ENCODE assay signal across 1 cellular context in genomic region chr17:42980766-42981397, GRCh38.
TF ChIP-seq lines count a peak whose summit lies in the region.

No MANE protein-coding gene starts in this region.

TF ChIP-seq in HepG2, 621 proteins besides CTCF, POLR2A, EP300 and RAD21 (continued from another document and continues in another):
- TF ChIP-seq, protein P1, sequence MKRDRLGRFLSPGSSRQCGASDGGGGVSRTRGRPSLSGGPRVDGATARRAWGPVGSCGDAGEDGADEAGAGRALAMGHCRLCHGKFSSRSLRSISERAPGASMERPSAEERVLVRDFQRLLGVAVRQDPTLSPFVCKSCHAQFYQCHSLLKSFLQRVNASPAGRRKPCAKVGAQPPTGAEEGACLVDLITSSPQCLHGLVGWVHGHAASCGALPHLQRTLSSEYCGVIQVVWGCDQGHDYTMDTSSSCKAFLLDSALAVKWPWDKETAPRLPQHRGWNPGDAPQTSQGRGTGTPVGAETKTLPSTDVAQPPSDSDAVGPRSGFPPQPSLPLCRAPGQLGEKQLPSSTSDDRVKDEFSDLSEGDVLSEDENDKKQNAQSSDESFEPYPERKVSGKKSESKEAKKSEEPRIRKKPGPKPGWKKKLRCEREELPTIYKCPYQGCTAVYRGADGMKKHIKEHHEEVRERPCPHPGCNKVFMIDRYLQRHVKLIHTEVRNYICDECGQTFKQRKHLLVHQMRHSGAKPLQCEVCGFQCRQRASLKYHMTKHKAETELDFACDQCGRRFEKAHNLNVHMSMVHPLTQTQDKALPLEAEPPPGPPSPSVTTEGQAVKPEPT (CRISPR knock-in tag; IDR thresholded peaks at IDR 0.05; ENCODE audit: low read depth) = no peak
- TF ChIP-seq MEF2D (CRISPR knock-in tag; IDR thresholded peaks at IDR 0.05) = no peak
- TF ChIP-seq, protein P2, sequence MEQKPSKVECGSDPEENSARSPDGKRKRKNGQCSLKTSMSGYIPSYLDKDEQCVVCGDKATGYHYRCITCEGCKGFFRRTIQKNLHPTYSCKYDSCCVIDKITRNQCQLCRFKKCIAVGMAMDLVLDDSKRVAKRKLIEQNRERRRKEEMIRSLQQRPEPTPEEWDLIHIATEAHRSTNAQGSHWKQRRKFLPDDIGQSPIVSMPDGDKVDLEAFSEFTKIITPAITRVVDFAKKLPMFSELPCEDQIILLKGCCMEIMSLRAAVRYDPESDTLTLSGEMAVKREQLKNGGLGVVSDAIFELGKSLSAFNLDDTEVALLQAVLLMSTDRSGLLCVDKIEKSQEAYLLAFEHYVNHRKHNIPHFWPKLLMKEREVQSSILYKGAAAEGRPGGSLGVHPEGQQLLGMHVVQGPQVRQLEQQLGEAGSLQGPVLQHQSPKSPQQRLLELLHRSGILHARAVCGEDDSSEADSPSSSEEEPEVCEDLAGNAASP (CRISPR knock-in tag; IDR thresholded peaks at IDR 0.05; ENCODE audit: borderline replicate concordance) = no peak
- TF ChIP-seq, protein P3, sequence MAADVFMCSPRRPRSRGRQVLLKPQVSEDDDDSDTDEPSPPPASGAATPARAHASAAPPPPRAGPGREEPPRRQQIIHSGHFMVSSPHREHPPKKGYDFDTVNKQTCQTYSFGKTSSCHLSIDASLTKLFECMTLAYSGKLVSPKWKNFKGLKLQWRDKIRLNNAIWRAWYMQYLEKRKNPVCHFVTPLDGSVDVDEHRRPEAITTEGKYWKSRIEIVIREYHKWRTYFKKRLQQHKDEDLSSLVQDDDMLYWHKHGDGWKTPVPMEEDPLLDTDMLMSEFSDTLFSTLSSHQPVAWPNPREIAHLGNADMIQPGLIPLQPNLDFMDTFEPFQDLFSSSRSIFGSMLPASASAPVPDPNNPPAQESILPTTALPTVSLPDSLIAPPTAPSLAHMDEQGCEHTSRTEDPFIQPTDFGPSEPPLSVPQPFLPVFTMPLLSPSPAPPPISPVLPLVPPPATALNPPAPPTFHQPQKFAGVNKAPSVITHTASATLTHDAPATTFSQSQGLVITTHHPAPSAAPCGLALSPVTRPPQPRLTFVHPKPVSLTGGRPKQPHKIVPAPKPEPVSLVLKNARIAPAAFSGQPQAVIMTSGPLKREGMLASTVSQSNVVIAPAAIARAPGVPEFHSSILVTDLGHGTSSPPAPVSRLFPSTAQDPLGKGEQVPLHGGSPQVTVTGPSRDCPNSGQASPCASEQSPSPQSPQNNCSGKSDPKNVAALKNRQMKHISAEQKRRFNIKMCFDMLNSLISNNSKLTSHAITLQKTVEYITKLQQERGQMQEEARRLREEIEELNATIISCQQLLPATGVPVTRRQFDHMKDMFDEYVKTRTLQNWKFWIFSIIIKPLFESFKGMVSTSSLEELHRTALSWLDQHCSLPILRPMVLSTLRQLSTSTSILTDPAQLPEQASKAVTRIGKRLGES (CRISPR knock-in tag; IDR thresholded peaks at IDR 0.05; ENCODE audit: borderline replicate concordance) = no peak
- TF ChIP-seq ZNF749 (CRISPR knock-in tag; IDR thresholded peaks at IDR 0.05; ENCODE audit: borderline replicate concordance) = peak; percentile 86; the same call in 1 of the 2 replicates
- TF ChIP-seq, protein P4, sequence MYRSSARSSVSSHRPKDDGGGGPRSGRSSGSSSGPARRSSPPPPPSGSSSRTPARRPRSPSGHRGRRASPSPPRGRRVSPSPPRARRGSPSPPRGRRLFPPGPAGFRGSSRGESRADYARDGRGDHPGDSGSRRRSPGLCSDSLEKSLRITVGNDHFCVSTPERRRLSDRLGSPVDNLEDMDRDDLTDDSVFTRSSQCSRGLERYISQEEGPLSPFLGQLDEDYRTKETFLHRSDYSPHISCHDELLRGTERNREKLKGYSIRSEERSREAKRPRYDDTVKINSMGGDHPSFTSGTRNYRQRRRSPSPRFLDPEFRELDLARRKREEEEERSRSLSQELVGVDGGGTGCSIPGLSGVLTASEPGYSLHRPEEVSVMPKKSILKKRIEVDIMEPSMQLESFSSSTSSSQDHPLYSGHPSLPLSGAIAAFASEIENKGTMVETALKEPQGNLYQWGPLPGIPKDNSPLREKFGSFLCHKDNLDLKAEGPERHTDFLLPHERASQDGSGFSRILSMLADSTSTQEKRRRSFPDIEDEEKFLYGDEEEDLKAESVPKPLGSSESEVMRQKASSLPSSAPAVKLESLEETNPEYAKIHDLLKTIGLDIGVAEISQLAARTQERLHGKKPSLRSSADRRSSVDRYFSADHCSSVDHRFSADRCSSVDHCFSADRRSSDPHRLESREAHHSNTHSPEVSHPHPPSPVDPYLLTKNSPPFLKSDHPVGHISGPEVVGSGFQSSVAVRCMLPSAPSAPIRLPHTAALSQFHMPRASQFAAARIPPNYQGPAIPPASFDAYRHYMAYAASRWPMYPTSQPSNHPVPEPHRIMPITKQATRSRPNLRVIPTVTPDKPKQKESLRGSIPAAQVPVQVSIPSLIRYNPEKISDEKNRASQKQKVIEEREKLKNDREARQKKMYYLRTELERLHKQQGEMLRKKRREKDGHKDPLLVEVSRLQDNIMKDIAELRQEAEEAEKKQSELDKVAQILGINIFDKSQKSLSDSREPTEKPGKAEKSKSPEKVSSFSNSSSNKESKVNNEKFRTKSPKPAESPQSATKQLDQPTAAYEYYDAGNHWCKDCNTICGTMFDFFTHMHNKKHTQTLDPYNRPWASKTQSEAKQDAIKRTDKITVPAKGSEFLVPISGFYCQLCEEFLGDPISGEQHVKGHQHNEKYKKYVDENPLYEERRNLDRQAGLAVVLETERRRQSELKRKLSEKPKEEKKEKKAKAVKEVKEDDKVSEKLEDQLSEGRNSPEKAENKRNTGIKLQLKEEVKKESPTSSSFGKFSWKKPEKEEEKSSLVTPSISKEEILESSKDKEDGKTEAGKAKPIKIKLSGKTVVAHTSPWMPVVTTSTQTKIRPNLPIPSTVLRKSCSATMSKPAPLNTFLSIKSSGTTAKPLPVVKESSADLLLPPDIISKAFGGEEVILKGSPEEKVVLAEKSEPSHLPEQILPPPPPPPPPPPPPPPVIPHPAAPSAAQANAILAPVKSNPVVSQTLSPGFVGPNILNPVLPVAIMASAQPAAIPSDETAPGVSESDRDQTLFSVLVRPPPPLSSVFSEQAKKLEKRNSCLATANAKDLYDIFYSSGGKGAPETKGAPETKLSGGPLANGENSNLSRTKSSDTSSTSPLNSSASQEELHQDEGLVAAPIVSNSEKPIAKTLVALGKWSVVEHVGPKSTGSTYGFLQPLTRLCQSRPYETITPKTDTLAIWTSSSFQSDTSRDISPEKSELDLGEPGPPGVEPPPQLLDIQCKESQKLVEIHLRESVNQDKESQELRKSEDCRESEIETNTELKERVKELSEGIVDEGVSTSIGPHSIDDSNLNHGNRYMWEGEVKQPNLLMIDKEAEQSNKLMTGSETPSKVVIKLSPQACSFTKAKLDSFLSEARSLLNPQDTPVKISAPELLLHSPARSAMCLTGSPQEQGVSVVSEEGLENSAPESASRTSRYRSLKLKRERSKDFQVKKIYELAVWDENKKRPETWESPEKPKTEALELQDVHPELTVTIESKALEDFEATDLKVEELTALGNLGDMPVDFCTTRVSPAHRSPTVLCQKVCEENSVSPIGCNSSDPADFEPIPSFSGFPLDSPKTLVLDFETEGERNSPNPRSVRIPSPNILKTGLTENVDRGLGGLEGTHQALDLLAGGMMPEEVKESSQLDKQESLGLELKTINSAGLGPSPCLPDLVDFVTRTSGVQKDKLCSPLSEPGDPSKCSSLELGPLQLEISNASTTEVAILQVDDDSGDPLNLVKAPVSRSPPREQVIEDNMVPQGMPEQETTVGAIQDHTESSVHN (CRISPR knock-in tag; IDR thresholded peaks at IDR 0.05) = peak; percentile 56; the same call in 1 of the 2 replicates
- TF ChIP-seq, protein P5, sequence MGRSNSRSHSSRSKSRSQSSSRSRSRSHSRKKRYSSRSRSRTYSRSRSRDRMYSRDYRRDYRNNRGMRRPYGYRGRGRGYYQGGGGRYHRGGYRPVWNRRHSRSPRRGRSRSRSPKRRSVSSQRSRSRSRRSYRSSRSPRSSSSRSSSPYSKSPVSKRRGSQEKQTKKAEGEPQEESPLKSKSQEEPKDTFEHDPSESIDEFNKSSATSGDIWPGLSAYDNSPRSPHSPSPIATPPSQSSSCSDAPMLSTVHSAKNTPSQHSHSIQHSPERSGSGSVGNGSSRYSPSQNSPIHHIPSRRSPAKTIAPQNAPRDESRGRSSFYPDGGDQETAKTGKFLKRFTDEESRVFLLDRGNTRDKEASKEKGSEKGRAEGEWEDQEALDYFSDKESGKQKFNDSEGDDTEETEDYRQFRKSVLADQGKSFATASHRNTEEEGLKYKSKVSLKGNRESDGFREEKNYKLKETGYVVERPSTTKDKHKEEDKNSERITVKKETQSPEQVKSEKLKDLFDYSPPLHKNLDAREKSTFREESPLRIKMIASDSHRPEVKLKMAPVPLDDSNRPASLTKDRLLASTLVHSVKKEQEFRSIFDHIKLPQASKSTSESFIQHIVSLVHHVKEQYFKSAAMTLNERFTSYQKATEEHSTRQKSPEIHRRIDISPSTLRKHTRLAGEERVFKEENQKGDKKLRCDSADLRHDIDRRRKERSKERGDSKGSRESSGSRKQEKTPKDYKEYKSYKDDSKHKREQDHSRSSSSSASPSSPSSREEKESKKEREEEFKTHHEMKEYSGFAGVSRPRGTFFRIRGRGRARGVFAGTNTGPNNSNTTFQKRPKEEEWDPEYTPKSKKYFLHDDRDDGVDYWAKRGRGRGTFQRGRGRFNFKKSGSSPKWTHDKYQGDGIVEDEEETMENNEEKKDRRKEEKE (IDR thresholded peaks at IDR 0.05) = no peak
- no peak for TF ChIP-seq ZNF761 (CRISPR knock-in tag; conservative IDR thresholded peaks at IDR 0.05)
- TF ChIP-seq, protein P6, sequence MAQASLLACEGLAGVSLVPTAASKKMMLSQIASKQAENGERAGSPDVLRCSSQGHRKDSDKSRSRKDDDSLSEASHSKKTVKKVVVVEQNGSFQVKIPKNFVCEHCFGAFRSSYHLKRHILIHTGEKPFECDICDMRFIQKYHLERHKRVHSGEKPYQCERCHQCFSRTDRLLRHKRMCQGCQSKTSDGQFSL (CRISPR knock-in tag; IDR thresholded peaks at IDR 0.05) = no peak
- TF ChIP-seq, protein P7, sequence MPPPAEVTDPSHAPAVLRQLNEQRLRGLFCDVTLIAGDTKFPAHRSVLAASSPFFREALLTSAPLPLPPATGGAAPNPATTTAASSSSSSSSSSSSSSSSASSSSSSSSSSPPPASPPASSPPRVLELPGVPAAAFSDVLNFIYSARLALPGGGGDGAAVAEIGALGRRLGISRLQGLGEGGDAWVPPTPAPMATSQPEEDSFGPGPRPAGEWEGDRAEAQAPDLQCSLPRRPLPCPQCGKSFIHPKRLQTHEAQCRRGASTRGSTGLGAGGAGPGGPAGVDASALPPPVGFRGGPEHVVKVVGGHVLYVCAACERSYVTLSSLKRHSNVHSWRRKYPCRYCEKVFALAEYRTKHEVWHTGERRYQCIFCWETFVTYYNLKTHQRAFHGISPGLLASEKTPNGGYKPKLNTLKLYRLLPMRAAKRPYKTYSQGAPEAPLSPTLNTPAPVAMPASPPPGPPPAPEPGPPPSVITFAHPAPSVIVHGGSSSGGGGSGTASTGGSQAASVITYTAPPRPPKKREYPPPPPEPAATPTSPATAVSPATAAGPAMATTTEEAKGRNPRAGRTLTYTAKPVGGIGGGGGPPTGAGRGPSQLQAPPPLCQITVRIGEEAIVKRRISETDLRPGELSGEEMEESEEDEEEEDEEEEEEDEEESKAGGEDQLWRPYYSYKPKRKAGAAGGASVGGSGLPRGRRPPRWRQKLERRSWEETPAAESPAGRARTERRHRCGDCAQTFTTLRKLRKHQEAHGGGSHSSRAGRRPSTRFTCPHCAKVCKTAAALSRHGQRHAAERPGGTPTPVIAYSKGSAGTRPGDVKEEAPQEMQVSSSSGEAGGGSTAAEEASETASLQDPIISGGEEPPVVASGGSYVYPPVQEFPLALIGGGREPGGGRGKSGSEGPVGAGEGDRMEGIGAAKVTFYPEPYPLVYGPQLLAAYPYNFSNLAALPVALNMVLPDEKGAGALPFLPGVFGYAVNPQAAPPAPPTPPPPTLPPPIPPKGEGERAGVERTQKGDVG (CRISPR knock-in tag; IDR thresholded peaks at IDR 0.05; ENCODE audit: borderline replicate concordance) = peak; percentile 30; the same call in 1 of the 2 replicates
- TF ChIP-seq FOSL1 (CRISPR knock-in tag; IDR thresholded peaks at IDR 0.05; ENCODE audit: borderline replicate concordance) = no peak
- TF ChIP-seq ETV5 (CRISPR knock-in tag; IDR thresholded peaks at IDR 0.05; ENCODE audit: borderline replicate concordance) = peak; percentile 5; the same call in 1 of the 2 replicates
- TF ChIP-seq ZNF878 (CRISPR knock-in tag; IDR thresholded peaks at IDR 0.05) = no peak
- peak; percentile 43; the same call in 1 of the 2 replicates for TF ChIP-seq KDM3A (CRISPR knock-in tag; IDR thresholded peaks at IDR 0.05; ENCODE audit: low read depth)
- TF ChIP-seq ZNF274 (CRISPR knock-in tag; IDR thresholded peaks at IDR 0.05) = peak; percentile 91
- TF ChIP-seq REL (CRISPR knock-in tag; conservative IDR thresholded peaks at IDR 0.05) = no peak
- TF ChIP-seq ATF7 (IDR thresholded peaks at IDR 0.05) = no peak
- no peak for TF ChIP-seq ATF7 (CRISPR knock-in tag; IDR thresholded peaks at IDR 0.05)
